In genomic region chr10:69425513-69426298, GRCh38 we compare ENCODE assay signal across 1 cellular context.
TF ChIP-seq lines count a peak whose summit lies in the region.

No MANE protein-coding gene starts in this region.

TF ChIP-seq in K562, 482 proteins besides CTCF, POLR2A, EP300 and RAD21 (continued from another document):
- TF ChIP-seq PRDM10 (IDR thresholded peaks at IDR 0.05; ENCODE audit: partially characterized antibody) (no peak), ESRRA (IDR thresholded peaks at IDR 0.05; ENCODE audit: borderline replicate concordance, low read depth) (peak; percentile 24; the same call in 1 of the 2 replicates), CBFA2T2 (conservative IDR thresholded peaks at IDR 0.05) (peak; percentile 47; the same call in 1 of the 2 replicates), SRF (CRISPR knock-in tag; IDR thresholded peaks at IDR 0.05) (no peak), FOXA3 (CRISPR knock-in tag; conservative IDR thresholded peaks at IDR 0.05 in 1 of 2, IDR thresholded peaks at IDR 0.05 in 1 of 2) (peak in 1 of 2 experiments; percentile 32; a peak in 1 of 4 replicates), CEBPG (CRISPR knock-in tag; IDR thresholded peaks at IDR 0.05) (no peak), CEBPG (tag; conservative IDR thresholded peaks at IDR 0.05 in 1 of 2, IDR thresholded peaks at IDR 0.05 in 1 of 2) (peak; percentile 50 to 59), RBM25 (IDR thresholded peaks at IDR 0.05; ENCODE audit: low read depth, low read length, severe bottlenecking) (peak; percentile 11), TFE3 (CRISPR knock-in tag; IDR thresholded peaks at IDR 0.05) (peak; percentile 93), ZEB2 (IDR thresholded peaks at IDR 0.05) (peak; percentile 39; the same call in 1 of the 2 replicates), ZNF717 (CRISPR knock-in tag; IDR thresholded peaks at IDR 0.05) (no peak), HDAC1 (IDR thresholded peaks at IDR 0.05) (no peak), CXXC5 (CRISPR knock-in tag; IDR thresholded peaks at IDR 0.05) (0 out of 2 replicates have a peak, but pooled peaks have one; percentile 29), CEBPB (tag; IDR thresholded peaks at IDR 0.05) (peak; percentile 69), CBFB (CRISPR knock-in tag; IDR thresholded peaks at IDR 0.05) (0 out of 2 replicates have a peak, but pooled peaks have one; percentile 30), MYC (IDR thresholded peaks at IDR 0.05; ENCODE audit: low read depth, low read length) (peak; percentile 16; the same call in 1 of the 2 replicates), MYC (CRISPR knock-in tag; IDR thresholded peaks at IDR 0.05; ENCODE audit: borderline replicate concordance, low read depth) (no peak), MGA (IDR thresholded peaks at IDR 0.05) (peak; percentile 60), BHLHE40 (IDR thresholded peaks at IDR 0.05; ENCODE audit: low read length) (peak; percentile 31; the same call in 1 of the 2 replicates), TOE1 (IDR thresholded peaks at IDR 0.05; ENCODE audit: borderline replicate concordance) (peak; percentile 91), TOE1 (CRISPR knock-in tag; IDR thresholded peaks at IDR 0.05; ENCODE audit: borderline replicate concordance, low read depth) (no peak), SMARCB1 (IDR thresholded peaks at IDR 0.05; ENCODE audit: insufficient read length, low read depth) (no peak), BRF2 (IDR thresholded peaks at IDR 0.05; ENCODE audit: borderline replicate concordance, insufficient read depth, insufficient read length) (no peak), POLR2AphosphoS2 (IDR thresholded peaks at IDR 0.05; ENCODE audit: low read length) (no peak), RBM17 (IDR thresholded peaks at IDR 0.05; ENCODE audit: borderline replicate concordance, low read depth, low read length) (no peak), RAD51 (IDR thresholded peaks at IDR 0.05; ENCODE audit: borderline replicate concordance, low read depth) (peak; percentile 87)
- TF ChIP-seq, protein P1, sequence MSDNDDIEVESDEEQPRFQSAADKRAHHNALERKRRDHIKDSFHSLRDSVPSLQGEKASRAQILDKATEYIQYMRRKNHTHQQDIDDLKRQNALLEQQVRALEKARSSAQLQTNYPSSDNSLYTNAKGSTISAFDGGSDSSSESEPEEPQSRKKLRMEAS (CRISPR knock-in tag; IDR thresholded peaks at IDR 0.05) = peak; percentile 44; the same call in 1 of the 2 replicates
- TF ChIP-seq, protein P2, sequence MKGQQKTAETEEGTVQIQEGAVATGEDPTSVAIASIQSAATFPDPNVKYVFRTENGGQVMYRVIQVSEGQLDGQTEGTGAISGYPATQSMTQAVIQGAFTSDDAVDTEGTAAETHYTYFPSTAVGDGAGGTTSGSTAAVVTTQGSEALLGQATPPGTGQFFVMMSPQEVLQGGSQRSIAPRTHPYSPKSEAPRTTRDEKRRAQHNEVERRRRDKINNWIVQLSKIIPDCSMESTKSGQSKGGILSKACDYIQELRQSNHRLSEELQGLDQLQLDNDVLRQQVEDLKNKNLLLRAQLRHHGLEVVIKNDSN (CRISPR knock-in tag; IDR thresholded peaks at IDR 0.05) = peak; percentile 82
- TF ChIP-seq, protein P3, sequence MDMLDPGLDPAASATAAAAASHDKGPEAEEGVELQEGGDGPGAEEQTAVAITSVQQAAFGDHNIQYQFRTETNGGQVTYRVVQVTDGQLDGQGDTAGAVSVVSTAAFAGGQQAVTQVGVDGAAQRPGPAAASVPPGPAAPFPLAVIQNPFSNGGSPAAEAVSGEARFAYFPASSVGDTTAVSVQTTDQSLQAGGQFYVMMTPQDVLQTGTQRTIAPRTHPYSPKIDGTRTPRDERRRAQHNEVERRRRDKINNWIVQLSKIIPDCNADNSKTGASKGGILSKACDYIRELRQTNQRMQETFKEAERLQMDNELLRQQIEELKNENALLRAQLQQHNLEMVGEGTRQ (CRISPR knock-in tag; IDR thresholded peaks at IDR 0.05) = peak; percentile 75
TF ChIP-seq in K562: peak in this region for 20.
